19 cellular contexts compared by ENCODE assay signal in the genomic region with DNA sequence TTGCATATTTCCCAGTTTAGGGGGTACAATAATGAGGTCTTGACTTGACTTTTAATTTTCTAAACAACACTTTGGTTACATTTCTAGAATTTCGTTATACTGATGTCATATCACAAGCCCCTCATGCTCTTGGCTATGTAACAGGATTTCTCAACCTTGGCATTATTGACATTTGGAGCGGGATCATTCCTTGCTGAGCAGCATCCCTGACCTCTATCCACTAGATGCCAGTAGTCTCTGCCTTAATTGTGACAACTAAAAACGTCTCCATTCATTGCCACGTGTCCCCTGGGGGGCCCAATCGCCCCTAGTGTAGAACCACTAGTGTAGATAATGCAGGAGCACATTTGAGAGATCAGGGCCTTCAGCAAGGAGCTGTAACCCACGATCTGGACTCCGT.
DNase-seq lines count a peak whose midpoint lies in the region; ATAC-seq, FAIRE-seq and TF ChIP-seq lines count a peak whose summit lies in the region.
"Had no signal": no experiment of that assay in that cellular context is flagged by ENCODE, and none has a peak within 500 bp of the region (broad histone marks: within the 10 kb centered on the region; RNA-seq: fewer than 3 reads in every experiment).

No MANE protein-coding gene starts in this region.

- H3K4me1 ChIP-seq in A549 (no peaks in the 10 kb centered on the region), astrocyte (ENCODE audit: insufficient read depth, low read length) (no peaks in the 10 kb centered on the region), liver (ENCODE audit: control insufficient read depth in 4 of 4, insufficient read depth in 4 of 4, low read length in 3 of 4) (peaks cover 0 to 4% (median 0%) of the 10 kb centered on the region in 4 donors)
- H3K4me1 ChIP-seq: HAP-1 had no signal

- H3K36me3 Mint-ChIP-seq in astrocyte (ENCODE audit: low read depth, unreplicated experiment) = no peaks in the 10 kb centered on the region

- H3K27me3 Mint-ChIP-seq in astrocyte (ENCODE audit: low read depth, unreplicated experiment) = no peaks in the 10 kb centered on the region

- CTCF ChIA-PET in A549 (lab: Yijun Ruan, JAX) = no interaction called here

- H3K4me3 Mint-ChIP-seq in astrocyte (ENCODE audit: unreplicated experiment) = no peak overlapping the region

- DNase-seq in A549 (ENCODE audit: low read depth in 1 of 2, low spot score in 1 of 2) = no peak
- peak; percentile 2 for DNase-seq in H7
- DNase-seq in astrocyte (ENCODE audit: low read depth) = no peak
- DNase-seq in G401 (ENCODE audit: low spot score) = no peak
- no peak for DNase-seq in MV-4-11 (lab: John Stamatoyannopoulos, UW)
- DNase-seq: EL, KBM-7, NCI-H1048, NCI-H1436 treated with DMSO at 0.1 percent for 48 hours, NCI-H2081, NCI-H510A treated with DMSO at 0.1 percent for 48 hours, SK-N-SH had no signal

- POLR2A ChIA-PET in A549 (lab: Yijun Ruan, JAX) = no interaction called here

- H3K27me3 ChIP-seq in H7 (ENCODE audit: control insufficient read depth, insufficient read depth, low read length) = no peaks in the 10 kb centered on the region
- H3K27me3 ChIP-seq in astrocyte (ENCODE audit: insufficient read depth, low read length) = no peaks in the 10 kb centered on the region
- peaks cover 0 to 3% (median 0%) of the 10 kb centered on the region in 4 donors for H3K27me3 ChIP-seq in liver (ENCODE audit: control insufficient read depth in 4 of 4, insufficient read depth in 4 of 4, low read length in 3 of 4)

- no peak overlapping the region for H3K27ac Mint-ChIP-seq in astrocyte (ENCODE audit: unreplicated experiment)

- no peaks in the 10 kb centered on the region for H3K79me2 ChIP-seq in astrocyte (ENCODE audit: insufficient read depth, low read length)

- H3K4me2 ChIP-seq in A549 (no peak overlapping the region), astrocyte (ENCODE audit: low read length) (no peak overlapping the region)
- H3K4me2 ChIP-seq: SK-N-SH had no signal

- FAIRE-seq in A549 (lab: Jason Lieb, UNC) = peak; percentile 59
- peak; percentile 79 for FAIRE-seq in astrocyte (lab: Jason Lieb, UNC)
- FAIRE-seq: GM19239 had no signal

- no peak for TF ChIP-seq POLR2A in A549 (IDR thresholded peaks at IDR 0.05; ENCODE audit: low read length)

- no peak for TF ChIP-seq RAD21 in A549 (conservative IDR thresholded peaks at IDR 0.05 in 1 of 2, IDR thresholded peaks at IDR 0.05 in 1 of 2)
- TF ChIP-seq RAD21 in liver (IDR thresholded peaks at IDR 0.05) = peak; percentile 56 to 74

- H3K27ac ChIP-seq in A549 (no peak overlapping the region), astrocyte (ENCODE audit: low read depth, low read length) (no peak overlapping the region), liver (ENCODE audit: low read depth in 1 of 2, low read length in 2 of 2) (no peak overlapping the region)
- H3K27ac ChIP-seq: C4-2B had no signal

- no peaks in the 10 kb centered on the region for H3K9me3 Mint-ChIP-seq in astrocyte (ENCODE audit: unreplicated experiment)

- no peaks in the 10 kb centered on the region for H3K4me1 Mint-ChIP-seq in astrocyte (ENCODE audit: low read depth, unreplicated experiment)

- H3K9ac ChIP-seq in astrocyte (ENCODE audit: low read length) = no peak overlapping the region
- no peak overlapping the region for H3K9ac ChIP-seq in liver (ENCODE audit: low read depth in 1 of 2, low read length in 2 of 2)
- H3K9ac ChIP-seq: SK-N-SH had no signal

- H3K4me3 ChIP-seq in A549 = no peak overlapping the region
- H3K4me3 ChIP-seq in H7 (ENCODE audit: insufficient read depth, low read depth, low read length) = no peak overlapping the region
- no peak overlapping the region for H3K4me3 ChIP-seq in astrocyte (ENCODE audit: insufficient read depth, low read depth, low read length)
- no peak overlapping the region for H3K4me3 ChIP-seq in liver (ENCODE audit: low read depth in 1 of 3, low read length in 3 of 3)
- H3K4me3 ChIP-seq: HAP-1 had no signal

- no peaks in the 10 kb centered on the region for H4K20me1 ChIP-seq in astrocyte (ENCODE audit: insufficient read depth, low read length)

- TF ChIP-seq EP300 in A549 (IDR thresholded peaks at IDR 0.05) = no peak

- H3K9me3 ChIP-seq in A549 (no peaks in the 10 kb centered on the region), astrocyte (ENCODE audit: insufficient read depth, low read depth, low read length) (no peaks in the 10 kb centered on the region), liver (ENCODE audit: control insufficient read depth in 4 of 4, low read length in 3 of 4) (no peaks in the 10 kb centered on the region)
- H3K9me3 ChIP-seq: HAP-1, SK-N-SH had no signal

- TF ChIP-seq CTCF in A549 (IDR thresholded peaks at IDR 0.05) (no peak), astrocyte (IDR thresholded peaks at IDR 0.05; ENCODE audit: insufficient read depth, low read depth, low read length) (no peak), liver (IDR thresholded peaks at IDR 0.05; ENCODE audit: low read depth, low read length, missing input control) (peak; percentile 14)

- ATAC-seq in A549 = no peak
- no peak for ATAC-seq in HG02763 (IDR thresholded peaks at IDR 0.05; ENCODE audit: unreplicated experiment)
- ATAC-seq: Panc1, Right ventricle myocardium inferior had no signal

- no peak overlapping the region for H2AFZ ChIP-seq in astrocyte (ENCODE audit: low read depth, low read length)

- H3K36me3 ChIP-seq in H7 (replicated peaks; ENCODE audit: control insufficient read depth, insufficient read depth, low read length) (no peaks in the 10 kb centered on the region), astrocyte (ENCODE audit: insufficient read depth, low read length) (no peaks in the 10 kb centered on the region), liver (ENCODE audit: control insufficient read depth in 4 of 4, insufficient read depth in 3 of 4, low read depth in 1 of 4, low read length in 3 of 4) (no peaks in the 10 kb centered on the region)
- H3K36me3 ChIP-seq: HAP-1 had no signal

- WGBS in A549 (ENCODE audit: missing lambda C conversion rate) = 38% methylated on average over 7 of the region's 7 CpGs
- 21% methylated on average over 7 of the region's 7 CpGs for WGBS in liver

- in situ Hi-C loops in G401 (cut with HindIII; ENCODE audit: low sequenced_read_pairs) = no loop called here

TF ChIP-seq in A549, 52 proteins besides CTCF, POLR2A, EP300 and RAD21:
- TF ChIP-seq NPAS2 (CRISPR knock-in tag; IDR thresholded peaks at IDR 0.05; ENCODE audit: borderline replicate concordance) = no peak
- no peak for TF ChIP-seq ZFP36 (IDR thresholded peaks at IDR 0.05; ENCODE audit: borderline replicate concordance, partially characterized antibody)
- TF ChIP-seq RCOR1 (IDR thresholded peaks at IDR 0.05; ENCODE audit: low read depth, low read length) = no peak
- TF ChIP-seq PHF8 (IDR thresholded peaks at IDR 0.05; ENCODE audit: borderline replicate concordance, low read depth) = no peak

TF ChIP-seq in liver, 16 proteins besides CTCF, POLR2A, EP300 and RAD21 (continues in another document):
- TF ChIP-seq, protein P1, sequence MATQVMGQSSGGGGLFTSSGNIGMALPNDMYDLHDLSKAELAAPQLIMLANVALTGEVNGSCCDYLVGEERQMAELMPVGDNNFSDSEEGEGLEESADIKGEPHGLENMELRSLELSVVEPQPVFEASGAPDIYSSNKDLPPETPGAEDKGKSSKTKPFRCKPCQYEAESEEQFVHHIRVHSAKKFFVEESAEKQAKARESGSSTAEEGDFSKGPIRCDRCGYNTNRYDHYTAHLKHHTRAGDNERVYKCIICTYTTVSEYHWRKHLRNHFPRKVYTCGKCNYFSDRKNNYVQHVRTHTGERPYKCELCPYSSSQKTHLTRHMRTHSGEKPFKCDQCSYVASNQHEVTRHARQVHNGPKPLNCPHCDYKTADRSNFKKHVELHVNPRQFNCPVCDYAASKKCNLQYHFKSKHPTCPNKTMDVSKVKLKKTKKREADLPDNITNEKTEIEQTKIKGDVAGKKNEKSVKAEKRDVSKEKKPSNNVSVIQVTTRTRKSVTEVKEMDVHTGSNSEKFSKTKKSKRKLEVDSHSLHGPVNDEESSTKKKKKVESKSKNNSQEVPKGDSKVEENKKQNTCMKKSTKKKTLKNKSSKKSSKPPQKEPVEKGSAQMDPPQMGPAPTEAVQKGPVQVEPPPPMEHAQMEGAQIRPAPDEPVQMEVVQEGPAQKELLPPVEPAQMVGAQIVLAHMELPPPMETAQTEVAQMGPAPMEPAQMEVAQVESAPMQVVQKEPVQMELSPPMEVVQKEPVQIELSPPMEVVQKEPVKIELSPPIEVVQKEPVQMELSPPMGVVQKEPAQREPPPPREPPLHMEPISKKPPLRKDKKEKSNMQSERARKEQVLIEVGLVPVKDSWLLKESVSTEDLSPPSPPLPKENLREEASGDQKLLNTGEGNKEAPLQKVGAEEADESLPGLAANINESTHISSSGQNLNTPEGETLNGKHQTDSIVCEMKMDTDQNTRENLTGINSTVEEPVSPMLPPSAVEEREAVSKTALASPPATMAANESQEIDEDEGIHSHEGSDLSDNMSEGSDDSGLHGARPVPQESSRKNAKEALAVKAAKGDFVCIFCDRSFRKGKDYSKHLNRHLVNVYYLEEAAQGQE (IDR thresholded peaks at IDR 0.05) = no peak
- no peak for TF ChIP-seq YY1 (IDR thresholded peaks at IDR 0.05)
- TF ChIP-seq GABPA (IDR thresholded peaks at IDR 0.05 in 1 of 2, conservative IDR thresholded peaks at IDR 0.05 in 1 of 2) = no peak
- no peak for TF ChIP-seq SP1 (IDR thresholded peaks at IDR 0.05)
- TF ChIP-seq, protein P2, sequence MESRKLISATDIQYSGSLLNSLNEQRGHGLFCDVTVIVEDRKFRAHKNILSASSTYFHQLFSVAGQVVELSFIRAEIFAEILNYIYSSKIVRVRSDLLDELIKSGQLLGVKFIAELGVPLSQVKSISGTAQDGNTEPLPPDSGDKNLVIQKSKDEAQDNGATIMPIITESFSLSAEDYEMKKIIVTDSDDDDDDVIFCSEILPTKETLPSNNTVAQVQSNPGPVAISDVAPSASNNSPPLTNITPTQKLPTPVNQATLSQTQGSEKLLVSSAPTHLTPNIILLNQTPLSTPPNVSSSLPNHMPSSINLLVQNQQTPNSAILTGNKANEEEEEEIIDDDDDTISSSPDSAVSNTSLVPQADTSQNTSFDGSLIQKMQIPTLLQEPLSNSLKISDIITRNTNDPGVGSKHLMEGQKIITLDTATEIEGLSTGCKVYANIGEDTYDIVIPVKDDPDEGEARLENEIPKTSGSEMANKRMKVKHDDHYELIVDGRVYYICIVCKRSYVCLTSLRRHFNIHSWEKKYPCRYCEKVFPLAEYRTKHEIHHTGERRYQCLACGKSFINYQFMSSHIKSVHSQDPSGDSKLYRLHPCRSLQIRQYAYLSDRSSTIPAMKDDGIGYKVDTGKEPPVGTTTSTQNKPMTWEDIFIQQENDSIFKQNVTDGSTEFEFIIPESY (IDR thresholded peaks at IDR 0.05) = no peak
- TF ChIP-seq FOXA1 (IDR thresholded peaks at IDR 0.05) = no peak
- TF ChIP-seq HNF4G (IDR thresholded peaks at IDR 0.05) = no peak
- TF ChIP-seq, protein P3, sequence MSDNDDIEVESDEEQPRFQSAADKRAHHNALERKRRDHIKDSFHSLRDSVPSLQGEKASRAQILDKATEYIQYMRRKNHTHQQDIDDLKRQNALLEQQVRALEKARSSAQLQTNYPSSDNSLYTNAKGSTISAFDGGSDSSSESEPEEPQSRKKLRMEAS (IDR thresholded peaks at IDR 0.05) = no peak
- TF ChIP-seq HNF4A (conservative IDR thresholded peaks at IDR 0.05) = no peak
- TF ChIP-seq FOXA2 (IDR thresholded peaks at IDR 0.05) = no peak
